8 cellular contexts compared by ENCODE assay signal in genomic region chr3:51498871-51499790, GRCh38. TPM values are rescaled to one million over a fixed set of nuclear protein-coding genes. Genes with fewer than 3 reads are reported as not detected.
A peak's percentile ranks its signal among the peaks of the same experiment; 100 is the strongest.
DNase-seq lines count a peak whose midpoint lies in the region; ATAC-seq and TF ChIP-seq lines count a peak whose summit lies in the region.

No MANE protein-coding gene starts in this region.

- WGBS in liver = 1% methylated on average over 49 of the region's 49 CpGs

- H3K36me3 ChIP-seq in BLaER1 treated with 17β-estradiol and CSF1 and Interleukin-3, amounts not matched to agents 10 nM and 100 nM = peaks cover 22 to 35% (median 29%) of the 10 kb centered on the region in 11 experiments
- H3K36me3 ChIP-seq in liver (ENCODE audit: control insufficient read depth in 4 of 4, insufficient read depth in 3 of 4, low read depth in 1 of 4, low read length in 3 of 4) = peaks cover 0 to 3% (median under 1%) of the 10 kb centered on the region in 4 donors

- peak overlapping the region; percentile 72 to 94 (median 87) for H3K27ac ChIP-seq in BLaER1 treated with 17β-estradiol and CSF1 and Interleukin-3, amounts not matched to agents 10 nM and 100 nM
- H3K27ac ChIP-seq in dorsolateral prefrontal cortex (peak overlapping the region; percentile 52 to 97 (median 90)), liver (ENCODE audit: low read depth in 1 of 2, low read length in 2 of 2) (peak overlapping the region; percentile 92 to 98)

- H3K9me3 ChIP-seq in BLaER1 treated with 17β-estradiol and CSF1 and Interleukin-3, amounts not matched to agents 10 nM and 100 nM (replicated peaks in 1 of 11) = no peaks in the 10 kb centered on the region
- H3K9me3 ChIP-seq in liver (ENCODE audit: control insufficient read depth in 4 of 4, low read length in 3 of 4) = no peaks in the 10 kb centered on the region

- peaks cover 16 to 32% (median 23%) of the 10 kb centered on the region in 10 experiments for H3K4me1 ChIP-seq in BLaER1 treated with 17β-estradiol and CSF1 and Interleukin-3, amounts not matched to agents 10 nM and 100 nM
- H3K4me1 ChIP-seq in liver (ENCODE audit: control insufficient read depth in 4 of 4, insufficient read depth in 4 of 4, low read length in 3 of 4) = peaks cover 0 to 11% (median 7%) of the 10 kb centered on the region in 4 donors

- H3K4me3 ChIP-seq in BLaER1 treated with 17β-estradiol and CSF1 and Interleukin-3, amounts not matched to agents 10 nM and 100 nM = peak overlapping the region; percentile 55 to 83 (median 73)
- H3K4me3 ChIP-seq in dorsolateral prefrontal cortex = peak overlapping the region; percentile 65 to 97 (median 87)
- peak overlapping the region; percentile 77 to 87 (median 78) for H3K4me3 ChIP-seq in liver (ENCODE audit: low read depth in 1 of 3, low read length in 3 of 3)

- DNase-seq in NCI-H69 (lab: John Stamatoyannopoulos, UW) = peak; percentile 94
- DNase-seq in activated CD4-positive, alpha-beta T cell treated with anti-CD3 and anti-CD28 coated beads, Interleukin-2, amount 50 U/mL, for 48 hours = peak; percentile 92 to 94
- peak; percentile 57 to 89 (median 82) for DNase-seq in dorsolateral prefrontal cortex
- peak; percentile 82 for DNase-seq in stimulated activated CD4-positive, alpha-beta T cell treated with anti-CD3 and anti-CD28 coated beads, Interleukin-4, amount 100 ng/mL, for 1 hour

- peak overlapping the region; percentile 64 to 85 (median 78) for H3K4me2 ChIP-seq in BLaER1 treated with 17β-estradiol and CSF1 and Interleukin-3, amounts not matched to agents 10 nM and 100 nM

- intact Hi-C loops in dorsolateral prefrontal cortex (cut with DNase I) = loop anchor here (1.0 to 5.0 kb wide), 4 partner anchors 108 to 932 kb away; partner anchors contain the start of genes C3orf18 (in 1 of the 2), HEMK1 (in 1 of the 2), MAPKAPK3 (in 1 of the 2) and RBM15B (in 1 of the 2)

- ATAC-seq in GM19372 (IDR thresholded peaks at IDR 0.05; ENCODE audit: low read depth, unreplicated experiment) (peak; percentile 52), HG03521 (IDR thresholded peaks at IDR 0.05; ENCODE audit: unreplicated experiment) (peak; percentile 42)

- H3K9ac ChIP-seq in BLaER1 treated with 17β-estradiol and CSF1 and Interleukin-3, amounts not matched to agents 10 nM and 100 nM = peak overlapping the region; percentile 80 to 90 (median 89)
- peak overlapping the region; percentile 65 to 70 for H3K9ac ChIP-seq in liver (ENCODE audit: low read depth in 1 of 2, low read length in 2 of 2)

- peak; percentile 13 to 45 for TF ChIP-seq RAD21 in liver (IDR thresholded peaks at IDR 0.05)

- H3K27me3 ChIP-seq in BLaER1 treated with 17β-estradiol and CSF1 and Interleukin-3, amounts not matched to agents 10 nM and 100 nM = no peaks in the 10 kb centered on the region
- H3K27me3 ChIP-seq in dorsolateral prefrontal cortex (no peaks in the 10 kb centered on the region), liver (ENCODE audit: control insufficient read depth in 4 of 4, insufficient read depth in 4 of 4, low read length in 3 of 4) (no peaks in the 10 kb centered on the region)

- peak in 3 of 56 donors; percentile 7 to 16 (median 13) for TF ChIP-seq CTCF in dorsolateral prefrontal cortex (IDR thresholded peaks at IDR 0.05 in 54 of 56, conservative IDR thresholded peaks at IDR 0.05 in 2 of 56; ENCODE audit: low read depth in 1 of 56, partially characterized antibody in 56 of 56)
- TF ChIP-seq CTCF in liver (IDR thresholded peaks at IDR 0.05; ENCODE audit: low read depth, low read length, missing input control) = no peak

- H4K20me1 ChIP-seq in BLaER1 treated with 17β-estradiol and CSF1 and Interleukin-3, amounts not matched to agents 10 nM and 100 nM = peaks cover 0 to 52% (median 42%) of the 10 kb centered on the region in 11 experiments; a peak in 19 of 22 replicates

TF ChIP-seq in liver, 16 proteins besides CTCF, POLR2A, EP300 and RAD21:
- TF ChIP-seq HNF4A (conservative IDR thresholded peaks at IDR 0.05) (peak; percentile 39 to 43), MAX (IDR thresholded peaks at IDR 0.05) (peak; percentile 84), RXRA (IDR thresholded peaks at IDR 0.05) (peak in 1 of 2 donors; percentile 64), SP1 (IDR thresholded peaks at IDR 0.05) (peak; percentile 58), YY1 (IDR thresholded peaks at IDR 0.05) (peak; percentile 34), JUND (IDR thresholded peaks at IDR 0.05) (no peak), HNF4G (IDR thresholded peaks at IDR 0.05) (peak; percentile 7), GABPA (IDR thresholded peaks at IDR 0.05 in 1 of 2, conservative IDR thresholded peaks at IDR 0.05 in 1 of 2) (no peak), EGR1 (IDR thresholded peaks at IDR 0.05; ENCODE audit: low read depth in 2 of 2) (peak in 1 of 2 donors; percentile 35)
- TF ChIP-seq, protein P1, sequence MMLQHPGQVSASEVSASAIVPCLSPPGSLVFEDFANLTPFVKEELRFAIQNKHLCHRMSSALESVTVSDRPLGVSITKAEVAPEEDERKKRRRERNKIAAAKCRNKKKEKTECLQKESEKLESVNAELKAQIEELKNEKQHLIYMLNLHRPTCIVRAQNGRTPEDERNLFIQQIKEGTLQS (IDR thresholded peaks at IDR 0.05) = no peak
- TF ChIP-seq, protein P2, sequence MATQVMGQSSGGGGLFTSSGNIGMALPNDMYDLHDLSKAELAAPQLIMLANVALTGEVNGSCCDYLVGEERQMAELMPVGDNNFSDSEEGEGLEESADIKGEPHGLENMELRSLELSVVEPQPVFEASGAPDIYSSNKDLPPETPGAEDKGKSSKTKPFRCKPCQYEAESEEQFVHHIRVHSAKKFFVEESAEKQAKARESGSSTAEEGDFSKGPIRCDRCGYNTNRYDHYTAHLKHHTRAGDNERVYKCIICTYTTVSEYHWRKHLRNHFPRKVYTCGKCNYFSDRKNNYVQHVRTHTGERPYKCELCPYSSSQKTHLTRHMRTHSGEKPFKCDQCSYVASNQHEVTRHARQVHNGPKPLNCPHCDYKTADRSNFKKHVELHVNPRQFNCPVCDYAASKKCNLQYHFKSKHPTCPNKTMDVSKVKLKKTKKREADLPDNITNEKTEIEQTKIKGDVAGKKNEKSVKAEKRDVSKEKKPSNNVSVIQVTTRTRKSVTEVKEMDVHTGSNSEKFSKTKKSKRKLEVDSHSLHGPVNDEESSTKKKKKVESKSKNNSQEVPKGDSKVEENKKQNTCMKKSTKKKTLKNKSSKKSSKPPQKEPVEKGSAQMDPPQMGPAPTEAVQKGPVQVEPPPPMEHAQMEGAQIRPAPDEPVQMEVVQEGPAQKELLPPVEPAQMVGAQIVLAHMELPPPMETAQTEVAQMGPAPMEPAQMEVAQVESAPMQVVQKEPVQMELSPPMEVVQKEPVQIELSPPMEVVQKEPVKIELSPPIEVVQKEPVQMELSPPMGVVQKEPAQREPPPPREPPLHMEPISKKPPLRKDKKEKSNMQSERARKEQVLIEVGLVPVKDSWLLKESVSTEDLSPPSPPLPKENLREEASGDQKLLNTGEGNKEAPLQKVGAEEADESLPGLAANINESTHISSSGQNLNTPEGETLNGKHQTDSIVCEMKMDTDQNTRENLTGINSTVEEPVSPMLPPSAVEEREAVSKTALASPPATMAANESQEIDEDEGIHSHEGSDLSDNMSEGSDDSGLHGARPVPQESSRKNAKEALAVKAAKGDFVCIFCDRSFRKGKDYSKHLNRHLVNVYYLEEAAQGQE (IDR thresholded peaks at IDR 0.05) = peak; percentile 39

RNA-seq across cellular contexts. Expression of gene DCAF1, which starts 0.7 kb away (rescaled TPM):
- 10 to 100 TPM; 14.4 to 25.0 (median 19.4) TPM for total RNA-seq in dorsolateral prefrontal cortex
- total RNA-seq in liver = 10 to 100 TPM; 11.4 to 14.5 TPM
- 1 to 10 TPM; 5.2 to 6.8 TPM for polyA plus RNA-seq in liver

RNA-seq across cellular contexts. Expression of gene RAD54L2, which starts 39.4 kb away (rescaled TPM):
- total RNA-seq in dorsolateral prefrontal cortex (10 to 100 TPM; 23.8 to 45.2 (median 32.4) TPM), liver (10 to 100 TPM in 1 of 2 donors, 1 to 10 TPM in 1; 9.6 to 25.1 TPM)
- 1 to 10 TPM; 1.9 to 6.5 TPM for polyA plus RNA-seq in liver

Comparison
In these comparisons a context has a peak if more than half of its experiments do, and no peak if none do; other contexts are left out.
1. Peak in every context shown above with its lines: DNase-seq, ATAC-seq, H3K4me3 ChIP-seq and H3K27ac ChIP-seq.